Comparison of ENCODE assay signal across 8 cellular contexts in the genomic region with DNA sequence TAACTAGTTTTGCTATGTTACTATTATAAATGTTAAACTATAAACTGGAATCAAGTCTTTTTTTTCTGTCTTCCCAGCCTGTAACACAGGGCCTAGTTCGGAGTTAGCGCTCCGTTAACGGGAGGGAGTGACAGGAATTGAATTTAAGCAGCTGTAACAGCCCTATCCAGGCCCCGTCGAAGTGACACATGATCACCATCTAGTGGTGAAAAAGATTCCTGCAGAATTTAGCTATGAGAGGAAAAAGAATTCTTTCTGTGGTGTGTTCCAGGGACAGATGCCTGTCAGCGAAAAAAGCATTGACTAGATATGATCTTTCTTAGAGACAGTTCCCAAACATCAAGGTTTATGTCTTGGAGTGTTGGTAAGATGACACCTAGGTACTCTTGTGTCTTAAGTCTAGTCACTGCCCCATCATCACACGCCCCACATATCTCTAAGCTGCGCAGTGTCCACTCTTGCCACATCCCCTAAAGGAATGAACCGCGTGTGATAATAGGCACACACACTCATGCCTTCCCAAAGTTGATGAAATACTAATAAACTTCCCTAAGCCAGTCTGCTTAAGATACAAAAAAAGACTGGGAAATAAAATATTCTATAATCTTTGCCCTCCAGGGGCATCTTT. TPM values are rescaled to one million over a fixed set of nuclear protein-coding genes. Genes with fewer than 3 reads are reported as not detected.
DNase-seq lines count a peak whose midpoint lies in the region; ATAC-seq and TF ChIP-seq lines count a peak whose summit lies in the region.

No MANE protein-coding gene starts in this region.

- CTCF ChIA-PET in CD4-positive, alpha-beta memory T cell (lab: Charles Lee; ENCODE audit: partially characterized antibody), result interaction anchor here (1.2 to 6.5 kb wide), 8 partner anchors 10 to 56 kb away, joined by 3 to 78 read pairs (median 28); partner anchors contain the start of genes DKC1 and MPP1

- WGBS in hepatocyte (ENCODE audit: low lambda C conversion rate, missing lambda C conversion rate), result 44% methylated on average over 11 of the region's 11 CpGs
- 43% methylated on average over 11 of the region's 11 CpGs for WGBS in smooth muscle cell (ENCODE audit: low lambda C conversion rate)

- no peaks in the 10 kb centered on the region for H3F3A ChIP-seq in smooth muscle cell (ENCODE audit: low read depth)

- no peaks in the 10 kb centered on the region for H4K20me1 ChIP-seq in hepatocyte (ENCODE audit: insufficient read depth, poor library complexity, severe bottlenecking)
- no peaks in the 10 kb centered on the region for H4K20me1 ChIP-seq in smooth muscle cell (ENCODE audit: low read depth)

- no peaks in the 10 kb centered on the region for H3K27me3 ChIP-seq in CD4-positive, alpha-beta memory T cell (ENCODE audit: insufficient read depth, low read length)
- no peaks in the 10 kb centered on the region for H3K27me3 ChIP-seq in SJCRH30
- H3K27me3 ChIP-seq in hepatocyte, result peaks cover 30% of the 10 kb centered on the region
- H3K27me3 ChIP-seq in smooth muscle cell (ENCODE audit: low read depth), result peaks cover 14% of the 10 kb centered on the region

- H3K9me3 ChIP-seq in CD4-positive, alpha-beta memory T cell (ENCODE audit: control insufficient read depth in 1 of 2, low read length in 2 of 2), result no peaks in the 10 kb centered on the region
- no peaks in the 10 kb centered on the region for H3K9me3 ChIP-seq in SJCRH30 (replicated peaks)
- no peaks in the 10 kb centered on the region for H3K9me3 ChIP-seq in hepatocyte (ENCODE audit: low read depth)
- no peaks in the 10 kb centered on the region for H3K9me3 ChIP-seq in smooth muscle cell (replicated peaks; ENCODE audit: low read depth)

- no peaks in the 10 kb centered on the region for H3K9me2 ChIP-seq in hepatocyte (replicated peaks; ENCODE audit: insufficient read depth)

- no peak overlapping the region for H3K9ac ChIP-seq in smooth muscle cell (ENCODE audit: low read depth)

- peak overlapping the region in 6 of 7 donors; percentile 69 to 84 (median 78) for H3K27ac Mint-ChIP-seq in CD4-positive, alpha-beta memory T cell

- H3K36me3 Mint-ChIP-seq in CD4-positive, alpha-beta memory T cell, result peaks cover 2 to 3% of the 10 kb centered on the region in 2 donors

- peak overlapping the region; percentile 26 for H3K27ac ChIP-seq in CD4-positive, alpha-beta memory T cell (ENCODE audit: low read depth, low read length)
- H3K27ac ChIP-seq in SJCRH30, result no peak overlapping the region
- no peak overlapping the region for H3K27ac ChIP-seq in hepatocyte
- no peak overlapping the region for H3K27ac ChIP-seq in smooth muscle cell (ENCODE audit: low read depth)

- ATAC-seq in GM18868 (IDR thresholded peaks at IDR 0.05; ENCODE audit: unreplicated experiment), result peak; percentile 41

- H2AFZ ChIP-seq in hepatocyte (no peak overlapping the region), smooth muscle cell (ENCODE audit: low read depth) (no peak overlapping the region)

- H3K4me3 Mint-ChIP-seq in CD4-positive, alpha-beta memory T cell, result peak overlapping the region; percentile 26 to 86 (median 77)

- peaks cover 39% of the 10 kb centered on the region for H3K4me1 ChIP-seq in CD4-positive, alpha-beta memory T cell (ENCODE audit: insufficient read depth, low read length)
- H3K4me1 ChIP-seq in SJCRH30 (no peaks in the 10 kb centered on the region), hepatocyte (ENCODE audit: insufficient read depth) (no peaks in the 10 kb centered on the region), smooth muscle cell (ENCODE audit: low read depth) (no peaks in the 10 kb centered on the region)

- TF ChIP-seq CTCF in LNCAP (IDR thresholded peaks at IDR 0.05) (peak; percentile 60), hepatocyte (IDR thresholded peaks at IDR 0.05; ENCODE audit: poor library complexity) (peak; percentile 67), smooth muscle cell (IDR thresholded peaks at IDR 0.05; ENCODE audit: borderline replicate concordance, insufficient read depth, poor library complexity, severe bottlenecking) (peak; percentile 70)

- no peaks in the 10 kb centered on the region for H3K27me3 Mint-ChIP-seq in CD4-positive, alpha-beta memory T cell

- H3K4me1 Mint-ChIP-seq in CD4-positive, alpha-beta memory T cell, result peaks cover 18 to 37% (median 25%) of the 10 kb centered on the region in 4 donors

- POLR2A ChIA-PET in CD4-positive, alpha-beta memory T cell (lab: Charles Lee; ENCODE audit: partially characterized antibody), result interaction anchor here (1.3 to 6.2 kb wide), 7 partner anchors 13 to 91 kb away, joined by 3 to 63 read pairs (median 33); partner anchors contain the start of gene DKC1

- DNase-seq in CD4-positive, alpha-beta memory T cell, result peak; percentile 62 to 75 (median 71)
- DNase-seq in SJCRH30, result peak; percentile 18 to 72
- peak; percentile 72 for DNase-seq in astrocyte of the hippocampus (ENCODE audit: low read depth, low spot score)
- peak; percentile 52 for DNase-seq in hepatocyte (ENCODE audit: low spot score)
- DNase-seq in smooth muscle cell (lab: John Stamatoyannopoulos, UW; ENCODE audit: unreplicated experiment), result no peak
- DNase-seq in posterior vena cava (ENCODE audit: low spot score), result no peak

- intact Hi-C loops in CD4-positive, alpha-beta memory T cell (cut with micrococcal nuclease), result loop anchor here (1.0 kb wide), 3 partner anchors 15 to 34 kb away; no protein-coding TSS in a partner anchor
- intact Hi-C loops in posterior vena cava (cut with DNase I), result no loop called here

- peaks cover 0 to 2% (median 0%) of the 10 kb centered on the region in 8 donors for H3K9me3 Mint-ChIP-seq in CD4-positive, alpha-beta memory T cell

- no peaks in the 10 kb centered on the region for H3K36me3 ChIP-seq in CD4-positive, alpha-beta memory T cell (ENCODE audit: insufficient read depth, low read length)
- H3K36me3 ChIP-seq in SJCRH30 (no peaks in the 10 kb centered on the region), hepatocyte (replicated peaks; ENCODE audit: insufficient read depth, low read depth) (no peaks in the 10 kb centered on the region), smooth muscle cell (ENCODE audit: low read depth) (no peaks in the 10 kb centered on the region)

- H3K4me2 ChIP-seq in hepatocyte (no peak overlapping the region), smooth muscle cell (peak overlapping the region; percentile 16)

- H3K79me2 ChIP-seq in hepatocyte (no peaks in the 10 kb centered on the region), smooth muscle cell (ENCODE audit: low read depth) (no peaks in the 10 kb centered on the region)

- H3K4me3 ChIP-seq in CD4-positive, alpha-beta memory T cell (ENCODE audit: low read length in 2 of 2), result no peak overlapping the region
- no peak overlapping the region for H3K4me3 ChIP-seq in SJCRH30
- no peak overlapping the region for H3K4me3 ChIP-seq in hepatocyte
- no peak overlapping the region for H3K4me3 ChIP-seq in smooth muscle cell

RNA-seq across cellular contexts. Expression of gene GAB3, which starts 2.1 kb away (rescaled TPM):
- total RNA-seq in CD4-positive, alpha-beta memory T cell, result 10 to 100 TPM; 14.9 to 15.6 TPM
- polyA plus RNA-seq in CD4-positive, alpha-beta memory T cell, result 1 to 10 TPM; 3.2 to 5.6 TPM
- total RNA-seq in SJCRH30 (2014; rRNA removed; shearing (Covaris generic)), result 0.03 TPM in 1 of 2 replicates, not detected in the other
- total RNA-seq in hepatocyte (0.44 and 0.50 TPM in 2 replicates), smooth muscle cell (0.63 and 0.72 TPM in 2 replicates), posterior vena cava (1 to 10 TPM; 5.8 to 6.6 TPM)
- polyA plus RNA-seq in hepatocyte (0.21 and 0.50 TPM in 2 replicates), smooth muscle cell (0.39 and 0.80 TPM in 2 replicates)

RNA-seq across cellular contexts. Expression of gene DKC1, which starts 13.8 kb away (rescaled TPM):
- total RNA-seq in CD4-positive, alpha-beta memory T cell, result 10 to 100 TPM; 60.0 to 63.9 TPM
- polyA plus RNA-seq in CD4-positive, alpha-beta memory T cell, result 10 to 100 TPM; 30.4 to 41.4 TPM
- 91.0 and 97.8 TPM in 2 replicates for total RNA-seq in SJCRH30 (2014; rRNA removed; shearing (Covaris generic))
- total RNA-seq in hepatocyte, result 27.8 and 32.1 TPM in 2 replicates
- 38.9 and 43.0 TPM in 2 replicates for polyA plus RNA-seq in hepatocyte
- total RNA-seq in smooth muscle cell, result 18.7 and 23.4 TPM in 2 replicates
- polyA plus RNA-seq in smooth muscle cell, result 31.2 and 35.1 TPM in 2 replicates
- 10 to 100 TPM; 21.6 to 26.5 TPM for total RNA-seq in posterior vena cava

RNA-seq across cellular contexts. Expression of gene MPP1, which starts 56.5 kb away (rescaled TPM):
- total RNA-seq in CD4-positive, alpha-beta memory T cell, result 10 to 100 TPM; 11.1 to 12.6 TPM
- polyA plus RNA-seq in CD4-positive, alpha-beta memory T cell, result 10 to 100 TPM; 10.6 to 14.7 TPM
- 0.43 TPM in 1 of 2 replicates, not detected in the other for total RNA-seq in SJCRH30 (2014; rRNA removed; shearing (Covaris generic))
- 18.7 and 20.4 TPM in 2 replicates for total RNA-seq in hepatocyte
- 11.4 and 15.0 TPM in 2 replicates for polyA plus RNA-seq in hepatocyte
- 15.1 and 21.0 TPM in 2 replicates for total RNA-seq in smooth muscle cell
- 11.6 and 17.5 TPM in 2 replicates for polyA plus RNA-seq in smooth muscle cell
- 10 to 100 TPM; 36.8 to 49.5 TPM for total RNA-seq in posterior vena cava

Comparison
In these comparisons a context has a peak if more than half of its experiments do, and no peak if none do; other contexts are left out.
1. DNase-seq: peak in CD4-positive, alpha-beta memory T cell (5 of 5), SJCRH30 (2 of 2), astrocyte of the hippocampus (single experiment) and hepatocyte (single experiment); none in smooth muscle cell (single experiment) and posterior vena cava (single experiment).
2. Peak in every context shown above with its lines, with median percentiles within 50 percentile points of each other: CTCF ChIP-seq.